ENCODE assay signal across 18 cellular contexts in genomic region chr3:116093374-116093773, GRCh38.
"Had no signal": no experiment of that assay in that cellular context is flagged by ENCODE, and none has a peak within 500 bp of the region (broad histone marks: within the 10 kb centered on the region; RNA-seq: fewer than 3 reads in every experiment).

No MANE protein-coding gene starts in this region.

- ATAC-seq: heart right ventricle; left colon; naive thymus-derived CD4-positive, alpha-beta T cell; psoas muscle; stimulated activated naive B cell treated with anti-CD40 and anti-IgM and Interleukin-4, amounts not matched to agents 10 μg/mL and 1 μg/mL and 100 μg/mL, for 72 hours; stimulated activated naive CD8-positive, alpha-beta T cell treated with anti-CD3 and anti-CD28 coated beads, Interleukin-15, amount 100 ng/mL, for 72 hours had no signal

- DNase-seq: cortex of kidney; dorsolateral prefrontal cortex; effector CD8-positive, alpha-beta T cell; heart right ventricle; hypothalamus; left colon; mammary epithelial cell; naive thymus-derived CD4-positive, alpha-beta T cell; nephron progenitor cell; psoas muscle; sigmoid colon; stimulated activated CD4-positive, alpha-beta T cell treated with anti-CD3 and anti-CD28 coated beads, Interleukin-2, amount 100 ng/mL, for 24 hours; stimulated activated CD4-positive, alpha-beta T cell treated with anti-CD3 and anti-CD28 coated beads, Interleukin-4, amount 100 ng/mL, for 4 hours; stimulated activated naive B cell treated with anti-CD40 and anti-IgM and Interleukin-4, amounts not matched to agents 10 μg/mL and 1 μg/mL and 100 μg/mL, for 72 hours; stimulated activated naive CD8-positive, alpha-beta T cell treated with anti-CD3 and anti-CD28 coated beads, Interleukin-15, amount 100 ng/mL, for 72 hours; testis had no signal

- H3K4me1 Mint-ChIP-seq: naive thymus-derived CD4-positive, alpha-beta T cell; stimulated activated naive B cell treated with anti-CD40 and anti-IgM and Interleukin-4, amounts not matched to agents 10 μg/mL and 1 μg/mL and 100 μg/mL, for 72 hours; stimulated activated naive CD8-positive, alpha-beta T cell treated with anti-CD3 and anti-CD28 coated beads, Interleukin-15, amount 100 ng/mL, for 72 hours had no signal

- H3K27ac Mint-ChIP-seq: naive thymus-derived CD4-positive, alpha-beta T cell; nephron progenitor cell; stimulated activated naive B cell treated with anti-CD40 and anti-IgM and Interleukin-4, amounts not matched to agents 10 μg/mL and 1 μg/mL and 100 μg/mL, for 72 hours; stimulated activated naive CD8-positive, alpha-beta T cell treated with anti-CD3 and anti-CD28 coated beads, Interleukin-15, amount 100 ng/mL, for 72 hours had no signal

- H3K9me3 ChIP-seq: psoas muscle, sigmoid colon, testis, tibial nerve had no signal

- H3K4me3 Mint-ChIP-seq: naive thymus-derived CD4-positive, alpha-beta T cell; nephron progenitor cell; stimulated activated naive B cell treated with anti-CD40 and anti-IgM and Interleukin-4, amounts not matched to agents 10 μg/mL and 1 μg/mL and 100 μg/mL, for 72 hours; stimulated activated naive CD8-positive, alpha-beta T cell treated with anti-CD3 and anti-CD28 coated beads, Interleukin-15, amount 100 ng/mL, for 72 hours had no signal

- H3K27me3 Mint-ChIP-seq: naive thymus-derived CD4-positive, alpha-beta T cell; stimulated activated naive B cell treated with anti-CD40 and anti-IgM and Interleukin-4, amounts not matched to agents 10 μg/mL and 1 μg/mL and 100 μg/mL, for 72 hours; stimulated activated naive CD8-positive, alpha-beta T cell treated with anti-CD3 and anti-CD28 coated beads, Interleukin-15, amount 100 ng/mL, for 72 hours had no signal

- H3K4me1 ChIP-seq: heart right ventricle, psoas muscle, testis, tibial nerve had no signal

- H3K4me3 ChIP-seq: dorsolateral prefrontal cortex, heart right ventricle, psoas muscle, sigmoid colon, skin epidermis, testis, tibial nerve had no signal

- H3K27ac ChIP-seq: heart right ventricle, psoas muscle, sigmoid colon, skin epidermis, testis, tibial nerve had no signal

- H3K36me3 ChIP-seq: heart right ventricle, sigmoid colon, tibial nerve had no signal

- H3K36me3 Mint-ChIP-seq: naive thymus-derived CD4-positive, alpha-beta T cell; stimulated activated naive B cell treated with anti-CD40 and anti-IgM and Interleukin-4, amounts not matched to agents 10 μg/mL and 1 μg/mL and 100 μg/mL, for 72 hours had no signal

- H3K27me3 ChIP-seq: dorsolateral prefrontal cortex, heart right ventricle, sigmoid colon, testis, tibial nerve had no signal
